8 cellular contexts compared by ENCODE assay signal in genomic region chr1:229579101-229579651, GRCh38. TPM values are rescaled to one million over a fixed set of nuclear protein-coding genes. Genes with fewer than 3 reads are reported as not detected.
DNase-seq lines count a peak whose midpoint lies in the region; ATAC-seq, FAIRE-seq and TF ChIP-seq lines count a peak whose summit lies in the region.

No MANE protein-coding gene starts in this region.

- H3K36me3 ChIP-seq in HepG2 (replicated peaks in 1 of 2; ENCODE audit: control insufficient read depth in 1 of 2, insufficient read depth in 2 of 2, low read length in 2 of 2) (no peaks in the 10 kb centered on the region), upper lobe of right lung (no peaks in the 10 kb centered on the region)

- H3K4me2 ChIP-seq in HepG2 (ENCODE audit: low read depth, low read length) = peak overlapping the region; percentile 44

- H2AFZ ChIP-seq in HepG2 (ENCODE audit: low read length) = no peak overlapping the region

- no peak for TF ChIP-seq RAD21 in HepG2 (CRISPR knock-in tag; IDR thresholded peaks at IDR 0.05)

- H4K20me1 ChIP-seq in HepG2 (ENCODE audit: insufficient read depth, low read length) = no peaks in the 10 kb centered on the region

- intact Hi-C loops in MCF 10A (cut with micrococcal nuclease) = loop anchor here (10.0 kb wide), 1 partner anchor 506 kb away; no protein-coding TSS in a partner anchor
- intact Hi-C loops in HepG2 (cut with micrococcal nuclease; ENCODE audit: unreplicated experiment) = no loop called here
- intact Hi-C loops in upper lobe of right lung (cut with DNase I) = no loop called here
- intact Hi-C loops in activated CD4-positive, alpha-beta memory T cell treated with anti-CD3 and anti-CD28 coated beads for 36 hours (cut with micrococcal nuclease) = no loop called here

- no peak overlapping the region for H3K4me3 Mint-ChIP-seq in MCF 10A (ENCODE audit: unreplicated experiment)
- H3K4me3 Mint-ChIP-seq in activated CD4-positive, alpha-beta memory T cell treated with anti-CD3 and anti-CD28 coated beads for 36 hours = no peak overlapping the region

- peaks cover 39% of the 10 kb centered on the region for H3K4me1 ChIP-seq in HepG2 (ENCODE audit: insufficient read depth, low read length)
- peaks cover 27% of the 10 kb centered on the region for H3K4me1 ChIP-seq in upper lobe of right lung

- BruUV-seq in MCF 10A (replicated peaks; lab: Mats Ljungman, UMichigan) (no TSS peak), HepG2 (replicated peaks; lab: Mats Ljungman, UMichigan) (no TSS peak)

- no peak overlapping the region; the same call in 1 of the 2 replicates for H3K9ac ChIP-seq in HepG2 (ENCODE audit: insufficient read depth, low read depth, low read length)

- H3K79me2 ChIP-seq in HepG2 (ENCODE audit: insufficient read depth, low read length) = no peaks in the 10 kb centered on the region

- H3K27ac ChIP-seq in HepG2 (ENCODE audit: extremely low read length, insufficient read depth, low read length) (no peak overlapping the region), upper lobe of right lung (peak overlapping the region; percentile 37)

- no peaks in the 10 kb centered on the region for H3K36me3 Mint-ChIP-seq in MCF 10A (ENCODE audit: insufficient read depth, unreplicated experiment)
- H3K36me3 Mint-ChIP-seq in activated CD4-positive, alpha-beta memory T cell treated with anti-CD3 and anti-CD28 coated beads for 36 hours = no peaks in the 10 kb centered on the region

- no peak for TF ChIP-seq POLR2A in HepG2 (IDR thresholded peaks at IDR 0.05; ENCODE audit: insufficient read depth in 1 of 2, low read depth in 2 of 2, low read length in 2 of 2)

- CTCF ChIA-PET in MCF 10A (lab: Yijun Ruan, JAX) (interaction anchor here (0.6 to 1.6 kb wide), 9 partner anchors 9 to 1173 kb away, joined by 3 to 6 read pairs (median 4); partner anchors contain the start of gene ABCB10), HepG2 (lab: Yijun Ruan, JAX; ENCODE audit: low intra/inter-chr PET ratio, low total read pairs) (no interaction called here)
- CTCF ChIA-PET in activated CD4-positive, alpha-beta memory T cell treated with anti-CD3 and anti-CD28 coated beads for 36 hours (lab: Charles Lee) = interaction anchor here (0.6 kb wide), 1 partner anchor 13 kb away, joined by 3 read pairs; no protein-coding TSS in a partner anchor

- no peak for TF ChIP-seq EP300 in HepG2 (IDR thresholded peaks at IDR 0.05; ENCODE audit: low read depth in 2 of 2, low read length in 2 of 2)
- TF ChIP-seq EP300 in HepG2 (CRISPR knock-in tag; IDR thresholded peaks at IDR 0.05; ENCODE audit: borderline replicate concordance) = no peak

- H3K27me3 ChIP-seq in HepG2 (ENCODE audit: control insufficient read depth in 1 of 2, insufficient read depth in 2 of 2, low read length in 2 of 2) = no peaks in the 10 kb centered on the region; a peak in 1 of 5 replicates
- H3K27me3 ChIP-seq in upper lobe of right lung = no peaks in the 10 kb centered on the region

- ATAC-seq in GM18502 (IDR thresholded peaks at IDR 0.05; ENCODE audit: poor library complexity, unreplicated experiment) = peak; percentile 91
- ATAC-seq in HG03039 (IDR thresholded peaks at IDR 0.05; ENCODE audit: unreplicated experiment) = peak; percentile 84
- ATAC-seq in HepG2 = peak; percentile 83
- peak; percentile 78 for ATAC-seq in upper lobe of right lung

- no peak for FAIRE-seq in HepG2 (lab: Jason Lieb, UNC)

- H3K27me3 Mint-ChIP-seq in MCF 10A (ENCODE audit: insufficient read depth, unreplicated experiment) = no peaks in the 10 kb centered on the region
- no peaks in the 10 kb centered on the region for H3K27me3 Mint-ChIP-seq in activated CD4-positive, alpha-beta memory T cell treated with anti-CD3 and anti-CD28 coated beads for 36 hours

- in situ Hi-C loops in HepG2 (cut with HindIII; ENCODE audit: extremely low pct_ligation_motif_present, low pct_unique_long_range_greater_than_20kb) = no loop called here

- peaks cover 11% of the 10 kb centered on the region for H3K4me1 Mint-ChIP-seq in MCF 10A (ENCODE audit: insufficient read depth, unreplicated experiment)
- H3K4me1 Mint-ChIP-seq in activated CD4-positive, alpha-beta memory T cell treated with anti-CD3 and anti-CD28 coated beads for 36 hours (ENCODE audit: low read depth) = no peaks in the 10 kb centered on the region

- H3K9me3 ChIP-seq in HepG2 (ENCODE audit: low read length) (no peaks in the 10 kb centered on the region), upper lobe of right lung (no peaks in the 10 kb centered on the region)

- POLR2A ChIA-PET in MCF 10A (lab: Yijun Ruan, JAX) = interaction anchor here (0.9 to 6.4 kb wide), 9 partner anchors 9 to 46 kb away, joined by 3 to 61 read pairs (median 4); partner anchors contain the start of genes ABCB10, TAF5L and URB2
- POLR2A ChIA-PET in HepG2 (lab: Yijun Ruan, JAX) = no interaction called here
- POLR2A ChIA-PET in activated CD4-positive, alpha-beta memory T cell treated with anti-CD3 and anti-CD28 coated beads for 36 hours (lab: Charles Lee) = no interaction called here

- H3K9me3 Mint-ChIP-seq in MCF 10A (ENCODE audit: unreplicated experiment) = no peaks in the 10 kb centered on the region
- H3K9me3 Mint-ChIP-seq in activated CD4-positive, alpha-beta memory T cell treated with anti-CD3 and anti-CD28 coated beads for 36 hours = no peaks in the 10 kb centered on the region

- H3K4me3 ChIP-seq in HepG2 (replicated peaks in 1 of 3; ENCODE audit: insufficient read depth in 1 of 3, low read depth in 2 of 3, low read length in 3 of 3) (peak overlapping the region in 1 of 3 experiments; percentile 6; a peak in 2 of 6 replicates), upper lobe of right lung (no peak overlapping the region)

- H3K27ac Mint-ChIP-seq in MCF 10A (ENCODE audit: low read depth, unreplicated experiment) = no peak overlapping the region
- H3K27ac Mint-ChIP-seq in activated CD4-positive, alpha-beta memory T cell treated with anti-CD3 and anti-CD28 coated beads for 36 hours = no peak overlapping the region

- DNase-seq in NCI-H2196 treated with DMSO at 0.1 percent for 48 hours (lab: John Stamatoyannopoulos, UW; ENCODE audit: unreplicated experiment) (peak; percentile 80), MCF 10A (ENCODE audit: unreplicated experiment) (peak; percentile 38), HepG2 (ENCODE audit: low spot score) (peak; percentile 45), upper lobe of right lung (no peak), HK-2 (ENCODE audit: unreplicated experiment) (no peak)
- no peak for DNase-seq in activated CD4-positive, alpha-beta memory T cell treated with anti-CD3 and anti-CD28 coated beads for 36 hours

- 22% methylated on average over 6 of the region's 9 CpGs for WGBS in HepG2 (ENCODE audit: low lambda C conversion rate)

- TF ChIP-seq CTCF in MCF 10A (IDR thresholded peaks at IDR 0.05; ENCODE audit: unreplicated experiment) (no peak), HepG2 (CRISPR knock-in tag; IDR thresholded peaks at IDR 0.05) (no peak), upper lobe of right lung (IDR thresholded peaks at IDR 0.05) (no peak)

RNA-seq across cellular contexts. Expression of gene ABCB10, which starts 20.7 kb away (rescaled TPM):
- total RNA-seq in MCF 10A (2022) (34.8 and 38.4 TPM in 2 replicates), HepG2 (2016; rRNA removed; fragmentation: Illumina TruSeq; extraction: Trizol) (20.1 and 28.9 TPM in 2 replicates), upper lobe of right lung (17.3 TPM)
- total RNA-seq in HepG2 (2016; cell fraction: cytosol; rRNA removed; fragmentation: Illumina TruSeq; extraction: Trizol; ENCODE audit: low read depth) = 4.5 and 5.0 TPM in 2 replicates
- total RNA-seq in HepG2 (2016; cell fraction: insoluble cytoplasmic fraction; rRNA removed; fragmentation: Illumina TruSeq; extraction: Trizol) = 18.7 and 27.5 TPM in 2 replicates
- 11.6 and 14.5 TPM in 2 replicates for total RNA-seq in HepG2 (2016; cell fraction: membrane; rRNA removed; fragmentation: Illumina TruSeq; extraction: Trizol)
- 25.6 and 28.6 TPM in 2 replicates for total RNA-seq in HepG2 (2016; cell fraction: nucleus; rRNA removed; fragmentation: Illumina TruSeq; extraction: Trizol)
- 11.2 and 11.9 TPM in 2 replicates for polyA plus RNA-seq in HepG2 (2011; rRNA removed)
- 7.5 and 9.3 TPM in 2 replicates for polyA plus RNA-seq in HepG2 (2011; cell fraction: cytosol; rRNA removed)
- 5.5 and 7.1 TPM in 2 replicates for polyA plus RNA-seq in HepG2 (2011; cell fraction: nucleus; rRNA removed)
- polyA plus RNA-seq in HepG2 (2012) = 11.7 and 14.5 TPM in 2 replicates
- 2.3 and 2.6 TPM in 2 replicates for polyA plus RNA-seq in HepG2 (2016; cell fraction: cytosol; fragmentation: Illumina TruSeq; extraction: Trizol; ENCODE audit: low read depth)
- 19.6 and 20.3 TPM in 2 replicates for polyA plus RNA-seq in HepG2 (2016; cell fraction: insoluble cytoplasmic fraction; fragmentation: Illumina TruSeq; extraction: Trizol; ENCODE audit: low read depth)
- 6.7 and 7.3 TPM in 2 replicates for polyA plus RNA-seq in HepG2 (2016; cell fraction: membrane; fragmentation: Illumina TruSeq; extraction: Trizol; ENCODE audit: low read depth)
- polyA plus RNA-seq in HepG2 (2016; cell fraction: nucleus; fragmentation: Illumina TruSeq; extraction: Trizol; ENCODE audit: insufficient read depth, low read depth) = 33.1 and 36.0 TPM in 2 replicates
- polyA minus RNA-seq in HepG2 (2011; rRNA and poly(A)+ RNA removed; ENCODE audit: low replicate concordance) = 23.0 and 26.7 TPM in 2 replicates
- 11.3 and 12.5 TPM in 2 replicates for polyA minus RNA-seq in HepG2 (2011; cell fraction: cytosol; rRNA and poly(A)+ RNA removed)
- polyA minus RNA-seq in HepG2 (2011; cell fraction: nucleus; rRNA and poly(A)+ RNA removed) = 9.3 and 9.6 TPM in 2 replicates
- 10 to 100 TPM; 30.8 to 31.0 TPM for total RNA-seq in activated CD4-positive, alpha-beta memory T cell treated with anti-CD3 and anti-CD28 coated beads for 36 hours

RNA-seq across cellular contexts. Expression of gene TAF5L, which starts 46.7 kb away (rescaled TPM):
- total RNA-seq in MCF 10A (2022) (31.8 and 37.6 TPM in 2 replicates), HepG2 (2016; rRNA removed; fragmentation: Illumina TruSeq; extraction: Trizol) (16.8 and 18.2 TPM in 2 replicates), upper lobe of right lung (22.1 TPM)
- total RNA-seq in HepG2 (2016; cell fraction: cytosol; rRNA removed; fragmentation: Illumina TruSeq; extraction: Trizol; ENCODE audit: low read depth) = 3.1 and 3.3 TPM in 2 replicates
- 16.0 and 19.8 TPM in 2 replicates for total RNA-seq in HepG2 (2016; cell fraction: insoluble cytoplasmic fraction; rRNA removed; fragmentation: Illumina TruSeq; extraction: Trizol)
- total RNA-seq in HepG2 (2016; cell fraction: membrane; rRNA removed; fragmentation: Illumina TruSeq; extraction: Trizol) = 15.0 and 16.4 TPM in 2 replicates
- 14.5 and 15.1 TPM in 2 replicates for total RNA-seq in HepG2 (2016; cell fraction: nucleus; rRNA removed; fragmentation: Illumina TruSeq; extraction: Trizol)
- 10.8 and 12.2 TPM in 2 replicates for polyA plus RNA-seq in HepG2 (2011; rRNA removed)
- 9.5 and 9.7 TPM in 2 replicates for polyA plus RNA-seq in HepG2 (2011; cell fraction: cytosol; rRNA removed)
- polyA plus RNA-seq in HepG2 (2011; cell fraction: nucleus; rRNA removed) = 8.8 and 12.5 TPM in 2 replicates
- polyA plus RNA-seq in HepG2 (2012) = 7.0 and 7.1 TPM in 2 replicates
- 2.1 and 3.0 TPM in 2 replicates for polyA plus RNA-seq in HepG2 (2016; cell fraction: cytosol; fragmentation: Illumina TruSeq; extraction: Trizol; ENCODE audit: low read depth)
- polyA plus RNA-seq in HepG2 (2016; cell fraction: insoluble cytoplasmic fraction; fragmentation: Illumina TruSeq; extraction: Trizol; ENCODE audit: low read depth) = 15.3 and 17.3 TPM in 2 replicates
- 9.5 and 9.9 TPM in 2 replicates for polyA plus RNA-seq in HepG2 (2016; cell fraction: membrane; fragmentation: Illumina TruSeq; extraction: Trizol; ENCODE audit: low read depth)
- polyA plus RNA-seq in HepG2 (2016; cell fraction: nucleus; fragmentation: Illumina TruSeq; extraction: Trizol; ENCODE audit: insufficient read depth, low read depth) = 18.4 and 20.6 TPM in 2 replicates
- 27.2 and 62.1 TPM in 2 replicates for polyA minus RNA-seq in HepG2 (2011; rRNA and poly(A)+ RNA removed; ENCODE audit: low replicate concordance)
- polyA minus RNA-seq in HepG2 (2011; cell fraction: cytosol; rRNA and poly(A)+ RNA removed) = 7.0 and 7.6 TPM in 2 replicates
- polyA minus RNA-seq in HepG2 (2011; cell fraction: nucleus; rRNA and poly(A)+ RNA removed) = 19.6 and 22.8 TPM in 2 replicates
- 10 to 100 TPM; 14.1 to 17.8 TPM for total RNA-seq in activated CD4-positive, alpha-beta memory T cell treated with anti-CD3 and anti-CD28 coated beads for 36 hours

RNA-seq across cellular contexts. Expression of gene URB2, which starts 46.9 kb away (rescaled TPM):
- total RNA-seq in MCF 10A (2022) (25.8 and 35.5 TPM in 2 replicates), HepG2 (2016; rRNA removed; fragmentation: Illumina TruSeq; extraction: Trizol) (17.6 and 17.9 TPM in 2 replicates), upper lobe of right lung (8.4 TPM)
- 1.1 and 1.6 TPM in 2 replicates for total RNA-seq in HepG2 (2016; cell fraction: cytosol; rRNA removed; fragmentation: Illumina TruSeq; extraction: Trizol; ENCODE audit: low read depth)
- total RNA-seq in HepG2 (2016; cell fraction: insoluble cytoplasmic fraction; rRNA removed; fragmentation: Illumina TruSeq; extraction: Trizol) = 17.2 and 17.6 TPM in 2 replicates
- 4.1 and 4.2 TPM in 2 replicates for total RNA-seq in HepG2 (2016; cell fraction: membrane; rRNA removed; fragmentation: Illumina TruSeq; extraction: Trizol)
- 18.1 and 23.3 TPM in 2 replicates for total RNA-seq in HepG2 (2016; cell fraction: nucleus; rRNA removed; fragmentation: Illumina TruSeq; extraction: Trizol)
- 3.9 and 4.0 TPM in 2 replicates for polyA plus RNA-seq in HepG2 (2011; rRNA removed)
- 3.3 and 4.5 TPM in 2 replicates for polyA plus RNA-seq in HepG2 (2011; cell fraction: cytosol; rRNA removed)
- polyA plus RNA-seq in HepG2 (2011; cell fraction: nucleus; rRNA removed) = 5.7 and 6.2 TPM in 2 replicates
- polyA plus RNA-seq in HepG2 (2012) = 4.1 and 5.4 TPM in 2 replicates
- 0.28 and 0.29 TPM in 2 replicates for polyA plus RNA-seq in HepG2 (2016; cell fraction: cytosol; fragmentation: Illumina TruSeq; extraction: Trizol; ENCODE audit: low read depth)
- 8.1 and 9.3 TPM in 2 replicates for polyA plus RNA-seq in HepG2 (2016; cell fraction: insoluble cytoplasmic fraction; fragmentation: Illumina TruSeq; extraction: Trizol; ENCODE audit: low read depth)
- 0.63 and 0.86 TPM in 2 replicates for polyA plus RNA-seq in HepG2 (2016; cell fraction: membrane; fragmentation: Illumina TruSeq; extraction: Trizol; ENCODE audit: low read depth)
- 15.0 and 20.4 TPM in 2 replicates for polyA plus RNA-seq in HepG2 (2016; cell fraction: nucleus; fragmentation: Illumina TruSeq; extraction: Trizol; ENCODE audit: insufficient read depth, low read depth)
- 21.0 and 54.3 TPM in 2 replicates for polyA minus RNA-seq in HepG2 (2011; rRNA and poly(A)+ RNA removed; ENCODE audit: low replicate concordance)
- polyA minus RNA-seq in HepG2 (2011; cell fraction: cytosol; rRNA and poly(A)+ RNA removed) = 5.5 and 8.0 TPM in 2 replicates
- polyA minus RNA-seq in HepG2 (2011; cell fraction: nucleus; rRNA and poly(A)+ RNA removed) = 20.3 and 25.4 TPM in 2 replicates
- total RNA-seq in activated CD4-positive, alpha-beta memory T cell treated with anti-CD3 and anti-CD28 coated beads for 36 hours = 10 to 100 TPM; 13.8 to 14.6 TPM

Comparison
In these comparisons a context has a peak if more than half of its experiments do, and no peak if none do; other contexts are left out.
1. DNase-seq: peak in NCI-H2196 treated with DMSO at 0.1 percent for 48 hours (single experiment), MCF 10A (single experiment) and HepG2 (single experiment); none in upper lobe of right lung (single experiment), activated CD4-positive, alpha-beta memory T cell treated with anti-CD3 and anti-CD28 coated beads for 36 hours (single experiment) and HK-2 (single experiment).
2. Peak in every context shown above with its lines, with median percentiles within 50 percentile points of each other: ATAC-seq.